22 cellular contexts compared by ENCODE assay signal in genomic region chr22:46531776-46532175, GRCh38.
"Had no signal": no experiment of that assay in that cellular context is flagged by ENCODE, and none has a peak within 500 bp of the region (broad histone marks: within the 10 kb centered on the region; RNA-seq: fewer than 3 reads in every experiment).

No MANE protein-coding gene starts in this region.

- H3K9me3 Mint-ChIP-seq: activated B cell treated with CpG ODN at 0.5 μM for 24 hours; activated CD4-positive, alpha-beta memory T cell treated with anti-CD3 and anti-CD28 coated beads for 36 hours; activated naive CD8-positive, alpha-beta T cell treated with anti-CD3 and anti-CD28 coated beads, Interleukin-2, amount 10 ng/mL, durations not matched to agents 7 days and 5 days; activated T-helper 1 cell treated with anti-CD3 and anti-CD28 coated beads, Interleukin-12 subunit alpha, Interleukin-12 subunit beta, Interleukin-2, Interleukin-4 antibody, amounts not matched to agents 30 ng/mL and 10 ng/mL and 1 ng/mL, durations not matched to agents 14 hours and 24 hours and 36 hours; effector memory CD8-positive, alpha-beta T cell; neural crest cell; stimulated activated naive CD8-positive, alpha-beta T cell treated with anti-CD3 and anti-CD28 coated beads, Interleukin-15, amount 100 ng/mL, for 72 hours had no signal

- H3K27ac Mint-ChIP-seq: activated B cell treated with CpG ODN at 0.5 μM for 24 hours; activated CD4-positive, alpha-beta memory T cell treated with anti-CD3 and anti-CD28 coated beads for 36 hours; activated naive CD8-positive, alpha-beta T cell treated with anti-CD3 and anti-CD28 coated beads, Interleukin-2, amount 10 ng/mL, durations not matched to agents 7 days and 5 days; activated T-helper 1 cell treated with anti-CD3 and anti-CD28 coated beads, Interleukin-12 subunit alpha, Interleukin-12 subunit beta, Interleukin-2, Interleukin-4 antibody, amounts not matched to agents 30 ng/mL and 10 ng/mL and 1 ng/mL, durations not matched to agents 14 hours and 24 hours and 36 hours; effector memory CD8-positive, alpha-beta T cell; stimulated activated naive CD8-positive, alpha-beta T cell treated with anti-CD3 and anti-CD28 coated beads, Interleukin-15, amount 100 ng/mL, for 72 hours had no signal

- DNase-seq: activated B cell treated with CpG ODN at 0.5 μM for 24 hours; activated CD4-positive, alpha-beta memory T cell treated with anti-CD3 and anti-CD28 coated beads for 36 hours; activated CD4-positive, alpha-beta T cell treated with anti-CD3 and anti-CD28 coated beads for 4 hours; activated naive CD8-positive, alpha-beta T cell treated with anti-CD3 and anti-CD28 coated beads, Interleukin-2, amount 10 ng/mL, durations not matched to agents 7 days and 5 days; activated T-cell treated with anti-CD3 and anti-CD28 coated beads for 4 hours; effector memory CD8-positive, alpha-beta T cell; foreskin melanocyte; glutamatergic neuron; hypothalamus; islet precursor cell; stimulated activated CD4-positive, alpha-beta T cell treated with anti-CD3 and anti-CD28 coated beads, Interleukin-12 subunit alpha, Interleukin-12 subunit beta, amount 100 ng/mL, for 4 hours; stimulated activated CD4-positive, alpha-beta T cell treated with anti-CD3 and anti-CD28 coated beads, Interleukin-1b, Interleukin-23, amount 100 ng/mL, for 48 hours; stimulated activated naive CD8-positive, alpha-beta T cell treated with anti-CD3 and anti-CD28 coated beads, Interleukin-15, amount 100 ng/mL, for 72 hours; T-helper 1 cell; T-helper 9 cell; trophoblast cell had no signal

- ATAC-seq: effector memory CD8-positive, alpha-beta T cell; left lobe of liver; stimulated activated naive CD8-positive, alpha-beta T cell treated with anti-CD3 and anti-CD28 coated beads, Interleukin-15, amount 100 ng/mL, for 72 hours had no signal

- H3K4me3 ChIP-seq: prostate gland, right atrium auricular region had no signal

- H3K9me3 ChIP-seq: prostate gland, right atrium auricular region, suprapubic skin had no signal

- H3K36me3 ChIP-seq: prostate gland, right atrium auricular region, suprapubic skin had no signal

- H3K27ac ChIP-seq: prostate gland, suprapubic skin had no signal

- H3K36me3 Mint-ChIP-seq: activated CD4-positive, alpha-beta memory T cell treated with anti-CD3 and anti-CD28 coated beads for 36 hours; activated naive CD8-positive, alpha-beta T cell treated with anti-CD3 and anti-CD28 coated beads, Interleukin-2, amount 10 ng/mL, durations not matched to agents 7 days and 5 days had no signal

- H3K4me1 Mint-ChIP-seq: activated B cell treated with CpG ODN at 0.5 μM for 24 hours; activated naive CD8-positive, alpha-beta T cell treated with anti-CD3 and anti-CD28 coated beads, Interleukin-2, amount 10 ng/mL, durations not matched to agents 7 days and 5 days had no signal

- H3K4me3 Mint-ChIP-seq: activated B cell treated with CpG ODN at 0.5 μM for 24 hours; activated CD4-positive, alpha-beta memory T cell treated with anti-CD3 and anti-CD28 coated beads for 36 hours; activated naive CD8-positive, alpha-beta T cell treated with anti-CD3 and anti-CD28 coated beads, Interleukin-2, amount 10 ng/mL, durations not matched to agents 7 days and 5 days; activated T-helper 1 cell treated with anti-CD3 and anti-CD28 coated beads, Interleukin-12 subunit alpha, Interleukin-12 subunit beta, Interleukin-2, Interleukin-4 antibody, amounts not matched to agents 30 ng/mL and 10 ng/mL and 1 ng/mL, durations not matched to agents 14 hours and 24 hours and 36 hours; effector memory CD8-positive, alpha-beta T cell; stimulated activated naive CD8-positive, alpha-beta T cell treated with anti-CD3 and anti-CD28 coated beads, Interleukin-15, amount 100 ng/mL, for 72 hours had no signal

- H3K27me3 ChIP-seq: right atrium auricular region had no signal
